In the genomic region with DNA sequence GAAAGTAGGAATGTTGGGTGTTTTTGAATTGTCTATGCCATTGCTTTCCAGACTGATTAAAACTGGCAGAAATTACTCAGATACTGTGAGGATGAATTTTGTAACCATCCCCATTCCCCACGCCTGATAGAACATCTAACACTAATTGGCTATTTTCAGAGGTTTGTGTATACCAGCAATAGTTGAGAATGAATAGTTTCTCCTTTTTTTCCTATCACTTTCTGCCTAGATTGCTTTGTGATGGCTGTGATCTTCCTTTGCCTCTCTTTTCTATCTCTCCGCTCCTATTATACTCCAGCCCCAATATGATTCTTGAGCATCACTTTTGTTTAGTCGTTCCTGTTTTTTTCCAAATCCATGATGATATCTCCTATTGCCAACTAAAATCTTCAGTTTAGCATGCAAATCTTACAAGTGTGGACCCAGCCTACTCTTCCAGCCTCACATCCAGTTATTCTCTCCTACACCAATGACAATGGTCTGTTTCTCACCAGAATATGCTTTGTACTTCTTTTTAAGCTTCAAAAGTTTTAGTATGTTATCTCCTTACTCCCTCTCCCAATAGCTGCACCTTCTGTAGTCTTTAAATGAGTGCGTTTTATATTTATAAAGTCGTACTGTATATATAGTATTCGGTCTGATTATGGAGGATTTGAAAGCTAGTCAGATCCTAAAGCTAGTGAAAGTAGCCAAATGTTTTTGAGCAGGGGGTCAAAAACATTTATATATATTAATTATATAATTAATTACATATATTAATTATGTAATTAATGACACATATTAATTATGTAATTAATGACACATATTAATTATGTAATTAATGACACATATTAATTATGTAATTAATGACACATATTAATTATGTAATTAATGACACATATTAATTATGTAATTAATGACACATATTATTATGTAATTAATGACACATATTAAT, we compare ENCODE assay signal across 15 cellular contexts. TPM values are rescaled to one million over a fixed set of nuclear protein-coding genes. Genes with fewer than 3 reads are reported as not detected.
DNase-seq lines count a peak whose midpoint lies in the region; ATAC-seq, FAIRE-seq and TF ChIP-seq lines count a peak whose summit lies in the region.
"Had no signal": no experiment of that assay in that cellular context is flagged by ENCODE, and none has a peak within 500 bp of the region (broad histone marks: within the 10 kb centered on the region; RNA-seq: fewer than 3 reads in every experiment).

No MANE protein-coding gene starts in this region.

- no peak overlapping the region for H3K4me3 Mint-ChIP-seq in T-cell
- H3K4me3 Mint-ChIP-seq: activated naive CD4-positive, alpha-beta T cell treated with anti-CD3 and anti-CD28 coated beads for 36 hours; CD4-positive, CD25-positive, alpha-beta regulatory T cell; T-helper 1 cell treated with Interleukin-12 subunit alpha and Interleukin-12 subunit beta and Interleukin-4 antibody, amounts not matched to agents 30 μg/mL and 1 μg/mL, for 36 hours had no signal

- no peak overlapping the region for H3K27ac ChIP-seq in brain microvascular endothelial cell
- H3K27ac ChIP-seq: epithelial cell of prostate had no signal

- H3K4me3 ChIP-seq in brain microvascular endothelial cell (ENCODE audit: low read depth, low read length) = no peak overlapping the region

- in situ Hi-C loops in KBM-7 (cut with MboI; ENCODE audit: low pct_unique_long_range_greater_than_20kb, low sequenced_read_pairs) (no loop called here), brain microvascular endothelial cell (cut with HindIII; ENCODE audit: low pct_ligation_motif_present, low sequenced_read_pairs) (no loop called here)

- H3K36me3 Mint-ChIP-seq in T-cell = peaks cover 4% of the 10 kb centered on the region
- H3K36me3 Mint-ChIP-seq: CD4-positive, CD25-positive, alpha-beta regulatory T cell had no signal

- no peak for TF ChIP-seq CTCF in brain microvascular endothelial cell (IDR thresholded peaks at IDR 0.05; ENCODE audit: low read depth, low read length, missing control alignments)

- H3K4me1 Mint-ChIP-seq in T-cell = peaks cover 0 to 10% (median 3%) of the 10 kb centered on the region in 3 donors

- H3K9me3 Mint-ChIP-seq in T-cell = peaks cover 0 to 13% (median 2%) of the 10 kb centered on the region in 3 donors

- no peak for FAIRE-seq in frontal cortex (lab: Jason Lieb, UNC)
- FAIRE-seq: HTR-8/SVneo had no signal

- H3K36me3 ChIP-seq in brain microvascular endothelial cell (replicated peaks) = no peaks in the 10 kb centered on the region

- H3K27me3 ChIP-seq in brain microvascular endothelial cell (replicated peaks) = no peaks in the 10 kb centered on the region

- ATAC-seq in T-cell (replicated peaks in 1 of 4) = peak in 3 of 4 experiments; percentile 29 to 55 (median 45)

- H3K27ac Mint-ChIP-seq in T-cell = no peak overlapping the region
- H3K27ac Mint-ChIP-seq: activated naive CD4-positive, alpha-beta T cell treated with anti-CD3 and anti-CD28 coated beads for 36 hours; CD4-positive, CD25-positive, alpha-beta regulatory T cell had no signal

- H3K27me3 Mint-ChIP-seq in T-cell = no peaks in the 10 kb centered on the region
- H3K27me3 Mint-ChIP-seq: CD4-positive, CD25-positive, alpha-beta regulatory T cell had no signal

- CTCF ChIA-PET in T-cell (lab: Charles Lee) = no interaction called here

- peak; percentile 1 for DNase-seq in EH (ENCODE audit: low read depth)
- DNase-seq in KBM-7 = peak; percentile 52
- no peak for DNase-seq in T-cell
- peak; percentile 20 for DNase-seq in left kidney (ENCODE audit: low read depth, low spot score)
- DNase-seq in HK-2 (ENCODE audit: unreplicated experiment) = no peak
- no peak for DNase-seq in brain microvascular endothelial cell
- DNase-seq in frontal cortex (ENCODE audit: low spot score in 2 of 2) = no peak
- DNase-seq: activated CD4-positive, alpha-beta T cell treated with anti-CD3 and anti-CD28 coated beads, Interleukin-2, amount 50 U/mL, for 48 hours; activated naive CD4-positive, alpha-beta T cell treated with anti-CD3 and anti-CD28 coated beads for 36 hours; cerebellar nuclear complex; substantia nigra had no signal

- POLR2A ChIA-PET in T-cell (lab: Charles Lee) = interaction anchor here in 1 of 2 donors (0.8 kb wide), 1 partner anchor 1055 kb away, joined by 4 read pairs; no protein-coding TSS in a partner anchor

RNA-seq across cellular contexts. Expression of a gene that starts 25.2 kb away (rescaled TPM):
- total RNA-seq in T-cell = 1 to 10 TPM; 4.5 to 8.1 (median 5.6) TPM
- 31.8 TPM for total RNA-seq in frontal cortex

Comparison
In these comparisons a context has a peak if more than half of its experiments do, and no peak if none do; other contexts are left out.
1. DNase-seq: peak in EH (single experiment), KBM-7 (single experiment) and left kidney (single experiment); none in T-cell (0 of 34), HK-2 (single experiment), brain microvascular endothelial cell (single experiment) and frontal cortex (0 of 2).